1 cellular context compared by ENCODE assay signal in genomic region chr1:12460911-12461621, GRCh38.
TF ChIP-seq lines count a peak whose summit lies in the region.

No MANE protein-coding gene starts in this region.

TF ChIP-seq in SK-N-SH, 30 proteins besides CTCF, POLR2A, EP300 and RAD21 (continued from another document):
- TF ChIP-seq SMC3 (IDR thresholded peaks at IDR 0.05; ENCODE audit: low read depth, low read length) (no peak), GABPA (IDR thresholded peaks at IDR 0.05; ENCODE audit: low read depth) (no peak), CHD2 (IDR thresholded peaks at IDR 0.05; ENCODE audit: low read length, partially characterized antibody) (no peak)
- TF ChIP-seq, protein P1, sequence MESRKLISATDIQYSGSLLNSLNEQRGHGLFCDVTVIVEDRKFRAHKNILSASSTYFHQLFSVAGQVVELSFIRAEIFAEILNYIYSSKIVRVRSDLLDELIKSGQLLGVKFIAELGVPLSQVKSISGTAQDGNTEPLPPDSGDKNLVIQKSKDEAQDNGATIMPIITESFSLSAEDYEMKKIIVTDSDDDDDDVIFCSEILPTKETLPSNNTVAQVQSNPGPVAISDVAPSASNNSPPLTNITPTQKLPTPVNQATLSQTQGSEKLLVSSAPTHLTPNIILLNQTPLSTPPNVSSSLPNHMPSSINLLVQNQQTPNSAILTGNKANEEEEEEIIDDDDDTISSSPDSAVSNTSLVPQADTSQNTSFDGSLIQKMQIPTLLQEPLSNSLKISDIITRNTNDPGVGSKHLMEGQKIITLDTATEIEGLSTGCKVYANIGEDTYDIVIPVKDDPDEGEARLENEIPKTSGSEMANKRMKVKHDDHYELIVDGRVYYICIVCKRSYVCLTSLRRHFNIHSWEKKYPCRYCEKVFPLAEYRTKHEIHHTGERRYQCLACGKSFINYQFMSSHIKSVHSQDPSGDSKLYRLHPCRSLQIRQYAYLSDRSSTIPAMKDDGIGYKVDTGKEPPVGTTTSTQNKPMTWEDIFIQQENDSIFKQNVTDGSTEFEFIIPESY (IDR thresholded peaks at IDR 0.05; ENCODE audit: borderline replicate concordance, low read depth) = no peak
TF ChIP-seq in SK-N-SH: peak in this region for 0.
